Comparison of ENCODE assay signal across 1 cellular context in genomic region chr3:68256635-68257034, GRCh38.
TF ChIP-seq lines count a peak whose summit lies in the region.

No MANE protein-coding gene starts in this region.

TF ChIP-seq in GM12878, 131 proteins besides CTCF, POLR2A, EP300 and RAD21 (continued from another document):
- TF ChIP-seq SMC3 (IDR thresholded peaks at IDR 0.05; ENCODE audit: borderline replicate concordance, low read length) = 0 out of 2 replicates have a peak, but pooled peaks have one; percentile 25
